8 cellular contexts compared by ENCODE assay signal in genomic region chr19:57279418-57280164, GRCh38. TPM values are rescaled to one million over a fixed set of nuclear protein-coding genes. Genes with fewer than 3 reads are reported as not detected.
DNase-seq lines count a peak whose midpoint lies in the region; ATAC-seq and TF ChIP-seq lines count a peak whose summit lies in the region.

No MANE protein-coding gene starts in this region.

- H3K9ac ChIP-seq in SK-N-MC (ENCODE audit: insufficient read length), result peak overlapping the region; percentile 96
- peak overlapping the region; percentile 98 for H3K9ac ChIP-seq in adipocyte (ENCODE audit: low read length)

- H3K36me3 ChIP-seq in SK-N-MC (ENCODE audit: insufficient read depth, low read length) (peaks cover 31% of the 10 kb centered on the region), adipocyte (ENCODE audit: control insufficient read depth, insufficient read depth, low read length, severe bottlenecking) (peaks cover 16% of the 10 kb centered on the region), heart right ventricle (peaks cover 0 to 50% (median under 1%) of the 10 kb centered on the region in 9 donors), upper lobe of left lung (peaks cover 0 to 21% (median 12%) of the 10 kb centered on the region in 4 donors)

- TF ChIP-seq POLR2A in NB4 (IDR thresholded peaks at IDR 0.05; ENCODE audit: extremely low read depth, insufficient read length) (peak; percentile 43), upper lobe of left lung (IDR thresholded peaks at IDR 0.05) (peak in 3 of 4 donors; percentile 49 to 92 (median 65))

- peak; percentile 69 for ATAC-seq in HG02571 (IDR thresholded peaks at IDR 0.05; ENCODE audit: unreplicated experiment)
- peak; percentile 94 to 99 (median 97) for ATAC-seq in heart right ventricle
- ATAC-seq in upper lobe of left lung (ENCODE audit: low FRiP score in 2 of 2), result peak; percentile 97

- H3K4me1 ChIP-seq in adipocyte (ENCODE audit: control insufficient read depth, insufficient read depth, low read length) (peaks cover 24% of the 10 kb centered on the region), heart right ventricle (peaks cover 0 to 51% (median 42%) of the 10 kb centered on the region in 9 donors), upper lobe of left lung (peaks cover 16 to 30% (median 24%) of the 10 kb centered on the region in 4 donors)

- 5 to 7% methylated on average over 25 of the region's 25 CpGs for WGBS in heart right ventricle, 2 donors
- WGBS in upper lobe of left lung, 2 donors, result 7% methylated on average over 25 of the region's 25 CpGs

- TF ChIP-seq EP300 in upper lobe of left lung (IDR thresholded peaks at IDR 0.05), result peak; percentile 90 to 97 (median 93)

- H3K9me3 ChIP-seq in SK-N-MC (ENCODE audit: low read depth, low read length) (peaks cover 4% of the 10 kb centered on the region; the same call in 1 of the 2 replicates), adipocyte (ENCODE audit: control insufficient read depth, low read length) (no peaks in the 10 kb centered on the region), heart right ventricle (no peaks in the 10 kb centered on the region), upper lobe of left lung (no peaks in the 10 kb centered on the region)

- H3K4me3 ChIP-seq in GM12865 (ENCODE audit: low read depth, low read length), result peak overlapping the region; percentile 85
- H3K4me3 ChIP-seq in NB4 (ENCODE audit: low read depth, low read length), result peak overlapping the region; percentile 87
- H3K4me3 ChIP-seq in SK-N-MC, result peak overlapping the region; percentile 82
- H3K4me3 ChIP-seq in adipocyte (ENCODE audit: low read length), result peak overlapping the region; percentile 93
- peak overlapping the region; percentile 70 to 99 (median 92) for H3K4me3 ChIP-seq in heart right ventricle
- H3K4me3 ChIP-seq in upper lobe of left lung, result peak overlapping the region; percentile 57 to 96 (median 85)

- TF ChIP-seq CTCF in GM12865 (IDR thresholded peaks at IDR 0.05; ENCODE audit: insufficient read depth, low read depth, low read length, missing control alignments) (peak; percentile 25), NB4 (IDR thresholded peaks at IDR 0.05; ENCODE audit: low read depth, low read length) (no peak), heart right ventricle (IDR thresholded peaks at IDR 0.05) (peak in 5 of 9 donors; percentile 38 to 67 (median 64)), upper lobe of left lung (IDR thresholded peaks at IDR 0.05) (peak in 3 of 6 experiments; percentile 30 to 38 (median 35))

- DNase-seq in GM12865 (ENCODE audit: low read depth), result peak; percentile 96
- peak; percentile 92 for DNase-seq in NB4 (ENCODE audit: low read depth)
- DNase-seq in SK-N-MC (ENCODE audit: low read depth, low spot score), result peak; percentile 77
- peak; percentile 98 for DNase-seq in adipocyte (ENCODE audit: low read depth)
- DNase-seq in heart right ventricle, result peak; percentile 86 to 92
- DNase-seq in pons (ENCODE audit: low spot score), result peak; percentile 93
- peak in 1 of 2 donors; percentile 92 for DNase-seq in upper lobe of left lung

- intact Hi-C loops in heart right ventricle (cut with DNase I), result loop anchor here in 8 of 10 donors (1.0 to 5.0 kb wide), 8 partner anchors 37 to 83 kb away; partner anchors contain the start of genes ZNF805 (in 8 of the 8), ZNF304 (in 2 of the 8), ZNF543 (in 2 of the 8) and TRAPPC2B (in 1 of the 8)

- H3K27me3 ChIP-seq in adipocyte (replicated peaks; ENCODE audit: control insufficient read depth, insufficient read depth, low read length) (no peaks in the 10 kb centered on the region), heart right ventricle (no peaks in the 10 kb centered on the region), upper lobe of left lung (no peaks in the 10 kb centered on the region)

- H3K27ac ChIP-seq in SK-N-MC (peak overlapping the region; percentile 94), heart right ventricle (peak overlapping the region; percentile 85 to 100 (median 97)), upper lobe of left lung (peak overlapping the region; percentile 93 to 99 (median 96))

RNA-seq across cellular contexts. Expression of gene ZNF460, which starts 0.7 kb away (rescaled TPM):
- total RNA-seq in heart right ventricle, result 10 to 100 TPM; 22.9 to 50.3 (median 41.1) TPM
- polyA plus RNA-seq in heart right ventricle, result 1 to 10 TPM in 1 of 2 donors, under 1 TPM in 1; 0.42 to 4.7 TPM
- total RNA-seq in upper lobe of left lung, result 10 to 100 TPM; 37.6 to 88.0 (median 53.6) TPM

RNA-seq across cellular contexts. Expression of gene ZNF805, which starts 39.2 kb away (rescaled TPM):
- total RNA-seq in heart right ventricle, result 10 to 100 TPM in 8 of 10 donors, 1 to 10 TPM in 2; 9.4 to 14.7 (median 11.5) TPM
- polyA plus RNA-seq in heart right ventricle, result under 1 TPM; 0.77 to 0.88 TPM
- total RNA-seq in upper lobe of left lung, result 10 to 100 TPM; 10.5 to 18.8 (median 12.8) TPM

RNA-seq across cellular contexts. Expression of gene ZNF543, which starts 40.7 kb away (rescaled TPM):
- total RNA-seq in heart right ventricle, result 1 to 10 TPM; 5.5 to 9.2 (median 7.0) TPM
- polyA plus RNA-seq in heart right ventricle, result 1 to 10 TPM in 1 of 2 donors, under 1 TPM in 1; 0.86 to 2.1 TPM
- total RNA-seq in upper lobe of left lung, result 10 to 100 TPM in 1 of 6 donors, 1 to 10 TPM in 5; 3.4 to 10.5 (median 6.0) TPM

RNA-seq across cellular contexts. Expression of gene AURKC, which starts 48.8 kb away (rescaled TPM):
- total RNA-seq in heart right ventricle (1 to 10 TPM in 8 of 10 donors, under 1 TPM in 2; 0.90 to 6.7 (median 1.7) TPM), upper lobe of left lung (1 to 10 TPM in 2 of 6 donors, under 1 TPM in 2, not detected in 2; 0.84 to 2.1 (median 1.1) TPM)
- polyA plus RNA-seq in heart right ventricle, result 1 to 10 TPM in 1 of 2 donors, under 1 TPM in 1; 0.58 to 2.3 TPM
